Comparison of ENCODE assay signal across 20 cellular contexts in the genomic region with DNA sequence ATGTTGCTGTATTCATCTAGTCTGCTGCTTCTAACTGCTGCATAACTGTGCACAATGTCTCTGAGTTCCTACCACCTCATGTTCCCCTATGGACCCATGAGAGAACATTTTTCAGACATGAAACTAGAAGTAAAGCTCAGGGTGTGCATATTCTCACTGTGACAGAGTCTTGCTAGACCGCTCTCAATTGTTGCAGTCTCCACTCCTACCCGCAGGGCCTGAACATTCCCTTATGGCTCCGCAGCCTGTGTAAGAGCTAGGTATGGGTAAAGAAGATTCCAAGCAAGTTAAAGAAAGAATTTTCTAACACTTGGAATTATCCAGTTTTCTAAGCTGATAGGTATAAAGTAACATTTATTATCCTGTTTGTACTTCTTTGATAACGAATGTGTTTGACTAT.
"Had no signal": no experiment of that assay in that cellular context is flagged by ENCODE, and none has a peak within 500 bp of the region (broad histone marks: within the 10 kb centered on the region; RNA-seq: fewer than 3 reads in every experiment).

No MANE protein-coding gene starts in this region.

- H3K27me3 Mint-ChIP-seq: IgD-negative memory B cell had no signal

- H3K27ac Mint-ChIP-seq: IgD-negative memory B cell had no signal

- H3K4me3 ChIP-seq: SJSA1, SK-N-MC had no signal

- H3K9me3 Mint-ChIP-seq: IgD-negative memory B cell had no signal

- H3K27ac ChIP-seq: HL-60, SJSA1, SK-N-MC had no signal

- H3K9me3 ChIP-seq: SJSA1 had no signal

- DNase-seq: KBM-7, MM.1S, NCI-H1092, NCI-H1105 treated with DMSO at 0.1 percent for 48 hours, NCI-H1417 treated with DMSO at 0.1 percent for 48 hours, NCI-H146, NCI-H1694 treated with DMSO at 0.1 percent for 48 hours, NCI-H1930, NCI-H2081, NCI-H2107, NCI-H2227 treated with DMSO at 0.1 percent for 48 hours, NCI-H524, NCI-H774, Right ventricle myocardium superior, RPMI8226, SIG-M5 had no signal

- H3K36me3 ChIP-seq: SJSA1 had no signal

- H3K27me3 ChIP-seq: SJSA1 had no signal

- H3K4me3 Mint-ChIP-seq: IgD-negative memory B cell had no signal
